In genomic region chr22:38699143-38699542, GRCh38 we compare ENCODE assay signal across 8 cellular contexts. TPM values are rescaled to one million over a fixed set of nuclear protein-coding genes. Genes with fewer than 3 reads are reported as not detected.
A peak's percentile ranks its signal among the peaks of the same experiment; 100 is the strongest.
DNase-seq lines count a peak whose midpoint lies in the region; ATAC-seq, FAIRE-seq and TF ChIP-seq lines count a peak whose summit lies in the region.

No MANE protein-coding gene starts in this region.

- ATAC-seq in HepG2 (no peak), GM19351 (IDR thresholded peaks at IDR 0.05; ENCODE audit: unreplicated experiment) (no peak), GM21717 (IDR thresholded peaks at IDR 0.05; ENCODE audit: unreplicated experiment) (no peak), GM21423 (IDR thresholded peaks at IDR 0.05; ENCODE audit: unreplicated experiment) (no peak)

- H3K4me1 ChIP-seq in HepG2 (ENCODE audit: insufficient read depth, low read length), result peaks cover 78% of the 10 kb centered on the region
- peaks cover 49 to 51% of the 10 kb centered on the region in 2 donors for H3K4me1 ChIP-seq in thyroid gland

- H3K36me3 ChIP-seq in HepG2 (replicated peaks in 1 of 2; ENCODE audit: control insufficient read depth in 1 of 2, insufficient read depth in 2 of 2, low read length in 2 of 2) (no peaks in the 10 kb centered on the region), thyroid gland (no peaks in the 10 kb centered on the region)

- POLR2A ChIA-PET in activated CD4-positive, alpha-beta T cell treated with anti-CD3 and anti-CD28 coated beads, Interleukin-2, amount 10 ng/mL, durations not matched to agents 7 days and 5 days (lab: Charles Lee), result interaction anchor here (0.7 kb wide), 1 partner anchor 57 kb away, joined by 8 read pairs; no protein-coding TSS in a partner anchor
- POLR2A ChIA-PET in HepG2 (lab: Yijun Ruan, JAX), result interaction anchor here (1.5 to 9.9 kb wide), 2 partner anchors 8 to 16 kb away, joined by 5 to 102 read pairs; partner anchors contain the start of gene TOMM22

- H3K4me2 ChIP-seq in HepG2 (ENCODE audit: low read depth, low read length), result peak overlapping the region; percentile 76

- no peak for DNase-seq in activated CD4-positive, alpha-beta T cell treated with anti-CD3 and anti-CD28 coated beads, Interleukin-2, amount 10 ng/mL, durations not matched to agents 7 days and 5 days
- no peak for DNase-seq in activated CD4-positive, alpha-beta T cell treated with anti-CD3 and anti-CD28 coated beads, Interleukin-2, amount 50 U/mL, for 48 hours
- no peak for DNase-seq in HepG2 (ENCODE audit: low spot score)
- DNase-seq in thyroid gland, result no peak

- intact Hi-C loops in HepG2 (cut with micrococcal nuclease; ENCODE audit: unreplicated experiment), result no loop called here
- intact Hi-C loops in thyroid gland (cut with DNase I), result no loop called here

- CTCF ChIA-PET in activated CD4-positive, alpha-beta T cell treated with anti-CD3 and anti-CD28 coated beads, Interleukin-2, amount 10 ng/mL, durations not matched to agents 7 days and 5 days (lab: Charles Lee), result interaction anchor here (0.6 to 2.5 kb wide), 3 partner anchors 8 to 610 kb away, joined by 3 to 21 read pairs (median 5); partner anchors contain the start of gene TOMM22
- CTCF ChIA-PET in HepG2 (lab: Yijun Ruan, JAX; ENCODE audit: low intra/inter-chr PET ratio, low total read pairs), result no interaction called here

- peak overlapping the region; percentile 85 for H3K4me3 Mint-ChIP-seq in activated CD4-positive, alpha-beta T cell treated with anti-CD3 and anti-CD28 coated beads, Interleukin-2, amount 10 ng/mL, durations not matched to agents 7 days and 5 days

- no peak for TF ChIP-seq EP300 in HepG2 (IDR thresholded peaks at IDR 0.05; ENCODE audit: low read depth in 2 of 2, low read length in 2 of 2)
- no peak for TF ChIP-seq EP300 in HepG2 (CRISPR knock-in tag; IDR thresholded peaks at IDR 0.05; ENCODE audit: borderline replicate concordance)

- peaks cover 46% of the 10 kb centered on the region for H3K79me2 ChIP-seq in HepG2 (ENCODE audit: insufficient read depth, low read length)

- H3K9ac ChIP-seq in HepG2 (ENCODE audit: insufficient read depth, low read depth, low read length), result peak overlapping the region; percentile 95

- H3K27me3 ChIP-seq in HepG2 (ENCODE audit: control insufficient read depth in 1 of 2, insufficient read depth in 2 of 2, low read length in 2 of 2), result no peaks in the 10 kb centered on the region; a peak in 1 of 5 replicates
- no peaks in the 10 kb centered on the region for H3K27me3 ChIP-seq in thyroid gland

- TF ChIP-seq POLR2A in HepG2 (IDR thresholded peaks at IDR 0.05; ENCODE audit: insufficient read depth in 1 of 2, low read depth in 2 of 2, low read length in 2 of 2) (no peak), thyroid gland (IDR thresholded peaks at IDR 0.05) (no peak)

- H3K9me3 Mint-ChIP-seq in activated CD4-positive, alpha-beta T cell treated with anti-CD3 and anti-CD28 coated beads, Interleukin-2, amount 10 ng/mL, durations not matched to agents 7 days and 5 days, result no peaks in the 10 kb centered on the region

- no TSS peak for BruUV-seq in HepG2 (replicated peaks; lab: Mats Ljungman, UMichigan)

- H3K27ac ChIP-seq in angular gyrus (ENCODE audit: low read depth, low read length) (peak overlapping the region; percentile 91), HepG2 (ENCODE audit: extremely low read length, insufficient read depth, low read length) (peak overlapping the region; percentile 84), thyroid gland (peak overlapping the region; percentile 91 to 99 (median 98))

- TF ChIP-seq RAD21 in HepG2 (CRISPR knock-in tag; IDR thresholded peaks at IDR 0.05), result no peak

- H4K20me1 ChIP-seq in HepG2 (ENCODE audit: insufficient read depth, low read length), result peaks cover 5% of the 10 kb centered on the region; the same call in 1 of the 2 replicates

- H3K36me3 Mint-ChIP-seq in activated CD4-positive, alpha-beta T cell treated with anti-CD3 and anti-CD28 coated beads, Interleukin-2, amount 10 ng/mL, durations not matched to agents 7 days and 5 days (ENCODE audit: low read depth), result peaks cover 41% of the 10 kb centered on the region

- in situ Hi-C loops in HepG2 (cut with HindIII; ENCODE audit: extremely low pct_ligation_motif_present, low pct_unique_long_range_greater_than_20kb), result no loop called here

- H3K4me1 Mint-ChIP-seq in activated CD4-positive, alpha-beta T cell treated with anti-CD3 and anti-CD28 coated beads, Interleukin-2, amount 10 ng/mL, durations not matched to agents 7 days and 5 days, result peaks cover 59% of the 10 kb centered on the region

- H3K27me3 Mint-ChIP-seq in activated CD4-positive, alpha-beta T cell treated with anti-CD3 and anti-CD28 coated beads, Interleukin-2, amount 10 ng/mL, durations not matched to agents 7 days and 5 days, result peaks cover 1% of the 10 kb centered on the region

- TF ChIP-seq CTCF in HepG2 (CRISPR knock-in tag; IDR thresholded peaks at IDR 0.05), result no peak
- TF ChIP-seq CTCF in thyroid gland (IDR thresholded peaks at IDR 0.05), result no peak

- no peak for FAIRE-seq in HepG2 (lab: Jason Lieb, UNC)

- H3K4me3 ChIP-seq in HepG2 (replicated peaks in 1 of 3; ENCODE audit: insufficient read depth in 1 of 3, low read depth in 2 of 3, low read length in 3 of 3) (peak overlapping the region; percentile 77 to 98 (median 91)), thyroid gland (replicated peaks in 1 of 3) (peak overlapping the region in 2 of 3 donors; percentile 91 to 98)

- peak overlapping the region; percentile 99 for H3K27ac Mint-ChIP-seq in activated CD4-positive, alpha-beta T cell treated with anti-CD3 and anti-CD28 coated beads, Interleukin-2, amount 10 ng/mL, durations not matched to agents 7 days and 5 days

- 49% methylated on average over 5 of the region's 5 CpGs for WGBS in HepG2 (ENCODE audit: low lambda C conversion rate)
- 42 to 46% methylated on average over 5 of the region's 5 CpGs for WGBS in thyroid gland, 2 donors

- H2AFZ ChIP-seq in HepG2 (ENCODE audit: low read length), result no peak overlapping the region

- H3K9me3 ChIP-seq in HepG2 (ENCODE audit: low read length) (no peaks in the 10 kb centered on the region), thyroid gland (no peaks in the 10 kb centered on the region)

RNA-seq across cellular contexts. Expression of gene JOSD1, which starts 1.6 kb away (rescaled TPM):
- 10 to 100 TPM; 56.4 to 61.8 TPM for total RNA-seq in activated CD4-positive, alpha-beta T cell treated with anti-CD3 and anti-CD28 coated beads, Interleukin-2, amount 10 ng/mL, durations not matched to agents 7 days and 5 days
- total RNA-seq in HepG2 (2016; rRNA removed; fragmentation: Illumina TruSeq; extraction: Trizol), result 30.6 and 31.7 TPM in 2 replicates
- 8.1 and 9.2 TPM in 2 replicates for total RNA-seq in HepG2 (2016; cell fraction: cytosol; rRNA removed; fragmentation: Illumina TruSeq; extraction: Trizol; ENCODE audit: low read depth)
- total RNA-seq in HepG2 (2016; cell fraction: insoluble cytoplasmic fraction; rRNA removed; fragmentation: Illumina TruSeq; extraction: Trizol), result 26.6 and 29.1 TPM in 2 replicates
- 33.4 and 36.1 TPM in 2 replicates for total RNA-seq in HepG2 (2016; cell fraction: membrane; rRNA removed; fragmentation: Illumina TruSeq; extraction: Trizol)
- total RNA-seq in HepG2 (2016; cell fraction: nucleus; rRNA removed; fragmentation: Illumina TruSeq; extraction: Trizol), result 17.6 and 22.7 TPM in 2 replicates
- polyA plus RNA-seq in HepG2 (2011; rRNA removed), result 38.4 and 44.5 TPM in 2 replicates
- 39.7 and 45.2 TPM in 2 replicates for polyA plus RNA-seq in HepG2 (2011; cell fraction: cytosol; rRNA removed)
- 36.9 and 44.6 TPM in 2 replicates for polyA plus RNA-seq in HepG2 (2011; cell fraction: nucleus; rRNA removed)
- polyA plus RNA-seq in HepG2 (2012), result 28.7 and 33.3 TPM in 2 replicates
- polyA plus RNA-seq in HepG2 (2016; cell fraction: cytosol; fragmentation: Illumina TruSeq; extraction: Trizol; ENCODE audit: low read depth), result 7.4 and 8.3 TPM in 2 replicates
- polyA plus RNA-seq in HepG2 (2016; cell fraction: insoluble cytoplasmic fraction; fragmentation: Illumina TruSeq; extraction: Trizol; ENCODE audit: low read depth), result 28.7 and 31.1 TPM in 2 replicates
- polyA plus RNA-seq in HepG2 (2016; cell fraction: membrane; fragmentation: Illumina TruSeq; extraction: Trizol; ENCODE audit: low read depth), result 21.8 and 25.8 TPM in 2 replicates
- polyA plus RNA-seq in HepG2 (2016; cell fraction: nucleus; fragmentation: Illumina TruSeq; extraction: Trizol; ENCODE audit: insufficient read depth, low read depth), result 40.7 and 49.6 TPM in 2 replicates
- polyA minus RNA-seq in HepG2 (2011; rRNA and poly(A)+ RNA removed; ENCODE audit: low replicate concordance), result 51.9 and 81.6 TPM in 2 replicates
- 20.5 and 24.2 TPM in 2 replicates for polyA minus RNA-seq in HepG2 (2011; cell fraction: cytosol; rRNA and poly(A)+ RNA removed)
- polyA minus RNA-seq in HepG2 (2011; cell fraction: nucleus; rRNA and poly(A)+ RNA removed), result 25.5 and 25.6 TPM in 2 replicates
- total RNA-seq in thyroid gland, result 10 to 100 TPM; 46.7 to 76.6 (median 62.2) TPM

RNA-seq across cellular contexts. Expression of gene GTPBP1, which starts 6.6 kb away (rescaled TPM):
- 10 to 100 TPM; 68.5 to 77.1 TPM for total RNA-seq in activated CD4-positive, alpha-beta T cell treated with anti-CD3 and anti-CD28 coated beads, Interleukin-2, amount 10 ng/mL, durations not matched to agents 7 days and 5 days
- 22.3 and 24.6 TPM in 2 replicates for total RNA-seq in HepG2 (2016; rRNA removed; fragmentation: Illumina TruSeq; extraction: Trizol)
- 9.4 and 11.9 TPM in 2 replicates for total RNA-seq in HepG2 (2016; cell fraction: cytosol; rRNA removed; fragmentation: Illumina TruSeq; extraction: Trizol; ENCODE audit: low read depth)
- total RNA-seq in HepG2 (2016; cell fraction: insoluble cytoplasmic fraction; rRNA removed; fragmentation: Illumina TruSeq; extraction: Trizol), result 22.2 and 23.5 TPM in 2 replicates
- 10.5 and 13.9 TPM in 2 replicates for total RNA-seq in HepG2 (2016; cell fraction: membrane; rRNA removed; fragmentation: Illumina TruSeq; extraction: Trizol)
- total RNA-seq in HepG2 (2016; cell fraction: nucleus; rRNA removed; fragmentation: Illumina TruSeq; extraction: Trizol), result 28.5 and 30.6 TPM in 2 replicates
- polyA plus RNA-seq in HepG2 (2011; rRNA removed), result 27.0 and 34.6 TPM in 2 replicates
- 12.2 TPM in 2 replicates for polyA plus RNA-seq in HepG2 (2011; cell fraction: cytosol; rRNA removed)
- polyA plus RNA-seq in HepG2 (2011; cell fraction: nucleus; rRNA removed), result 95.6 and 97.7 TPM in 2 replicates
- 27.1 and 32.6 TPM in 2 replicates for polyA plus RNA-seq in HepG2 (2012)
- polyA plus RNA-seq in HepG2 (2016; cell fraction: cytosol; fragmentation: Illumina TruSeq; extraction: Trizol; ENCODE audit: low read depth), result 1.9 and 2.1 TPM in 2 replicates
- 11.2 and 13.8 TPM in 2 replicates for polyA plus RNA-seq in HepG2 (2016; cell fraction: insoluble cytoplasmic fraction; fragmentation: Illumina TruSeq; extraction: Trizol; ENCODE audit: low read depth)
- polyA plus RNA-seq in HepG2 (2016; cell fraction: membrane; fragmentation: Illumina TruSeq; extraction: Trizol; ENCODE audit: low read depth), result 4.8 and 5.6 TPM in 2 replicates
- polyA plus RNA-seq in HepG2 (2016; cell fraction: nucleus; fragmentation: Illumina TruSeq; extraction: Trizol; ENCODE audit: insufficient read depth, low read depth), result 23.2 and 23.4 TPM in 2 replicates
- 58.7 and 59.1 TPM in 2 replicates for polyA minus RNA-seq in HepG2 (2011; rRNA and poly(A)+ RNA removed; ENCODE audit: low replicate concordance)
- polyA minus RNA-seq in HepG2 (2011; cell fraction: cytosol; rRNA and poly(A)+ RNA removed), result 15.1 and 17.8 TPM in 2 replicates
- polyA minus RNA-seq in HepG2 (2011; cell fraction: nucleus; rRNA and poly(A)+ RNA removed), result 81.0 and 88.9 TPM in 2 replicates
- 100 to 1,000 TPM in 1 of 4 donors, 10 to 100 TPM in 3; 51.6 to 117 (median 69.6) TPM for total RNA-seq in thyroid gland

RNA-seq across cellular contexts. Expression of gene TOMM22, which starts 17.4 kb away (rescaled TPM):
- 10 to 100 TPM; 83.0 to 88.9 TPM for total RNA-seq in activated CD4-positive, alpha-beta T cell treated with anti-CD3 and anti-CD28 coated beads, Interleukin-2, amount 10 ng/mL, durations not matched to agents 7 days and 5 days
- total RNA-seq in HepG2 (2016; rRNA removed; fragmentation: Illumina TruSeq; extraction: Trizol) (118 and 143 TPM in 2 replicates), thyroid gland (10 to 100 TPM; 39.4 to 61.3 (median 45.8) TPM)
- total RNA-seq in HepG2 (2016; cell fraction: cytosol; rRNA removed; fragmentation: Illumina TruSeq; extraction: Trizol; ENCODE audit: low read depth), result 46.5 and 54.3 TPM in 2 replicates
- 112 and 138 TPM in 2 replicates for total RNA-seq in HepG2 (2016; cell fraction: insoluble cytoplasmic fraction; rRNA removed; fragmentation: Illumina TruSeq; extraction: Trizol)
- total RNA-seq in HepG2 (2016; cell fraction: membrane; rRNA removed; fragmentation: Illumina TruSeq; extraction: Trizol), result 120 and 127 TPM in 2 replicates
- 42.3 and 47.4 TPM in 2 replicates for total RNA-seq in HepG2 (2016; cell fraction: nucleus; rRNA removed; fragmentation: Illumina TruSeq; extraction: Trizol)
- polyA plus RNA-seq in HepG2 (2011; rRNA removed), result 37.3 and 46.9 TPM in 2 replicates
- 27.5 and 46.2 TPM in 2 replicates for polyA plus RNA-seq in HepG2 (2011; cell fraction: cytosol; rRNA removed)
- polyA plus RNA-seq in HepG2 (2011; cell fraction: nucleus; rRNA removed), result 8.9 and 10.9 TPM in 2 replicates
- polyA plus RNA-seq in HepG2 (2012), result 46.1 and 62.9 TPM in 2 replicates
- polyA plus RNA-seq in HepG2 (2016; cell fraction: cytosol; fragmentation: Illumina TruSeq; extraction: Trizol; ENCODE audit: low read depth), result 63.6 and 70.9 TPM in 2 replicates
- 161 and 162 TPM in 2 replicates for polyA plus RNA-seq in HepG2 (2016; cell fraction: insoluble cytoplasmic fraction; fragmentation: Illumina TruSeq; extraction: Trizol; ENCODE audit: low read depth)
- polyA plus RNA-seq in HepG2 (2016; cell fraction: membrane; fragmentation: Illumina TruSeq; extraction: Trizol; ENCODE audit: low read depth), result 126 and 148 TPM in 2 replicates
- 85.7 and 87.7 TPM in 2 replicates for polyA plus RNA-seq in HepG2 (2016; cell fraction: nucleus; fragmentation: Illumina TruSeq; extraction: Trizol; ENCODE audit: insufficient read depth, low read depth)
- polyA minus RNA-seq in HepG2 (2011; rRNA and poly(A)+ RNA removed; ENCODE audit: low replicate concordance), result 34.4 and 37.5 TPM in 2 replicates
- 28.1 and 28.5 TPM in 2 replicates for polyA minus RNA-seq in HepG2 (2011; cell fraction: cytosol; rRNA and poly(A)+ RNA removed)
- 11.8 and 15.4 TPM in 2 replicates for polyA minus RNA-seq in HepG2 (2011; cell fraction: nucleus; rRNA and poly(A)+ RNA removed)

RNA-seq across cellular contexts. Expression of gene CBY1, which starts 42.7 kb away (rescaled TPM):
- total RNA-seq in activated CD4-positive, alpha-beta T cell treated with anti-CD3 and anti-CD28 coated beads, Interleukin-2, amount 10 ng/mL, durations not matched to agents 7 days and 5 days, result 10 to 100 TPM; 10.2 to 11.0 TPM
- total RNA-seq in HepG2 (2016; rRNA removed; fragmentation: Illumina TruSeq; extraction: Trizol), result 19.7 and 28.8 TPM in 2 replicates
- total RNA-seq in HepG2 (2016; cell fraction: cytosol; rRNA removed; fragmentation: Illumina TruSeq; extraction: Trizol; ENCODE audit: low read depth), result 12.4 and 14.6 TPM in 2 replicates
- 24.0 and 29.9 TPM in 2 replicates for total RNA-seq in HepG2 (2016; cell fraction: insoluble cytoplasmic fraction; rRNA removed; fragmentation: Illumina TruSeq; extraction: Trizol)
- total RNA-seq in HepG2 (2016; cell fraction: membrane; rRNA removed; fragmentation: Illumina TruSeq; extraction: Trizol), result 25.8 and 26.9 TPM in 2 replicates
- total RNA-seq in HepG2 (2016; cell fraction: nucleus; rRNA removed; fragmentation: Illumina TruSeq; extraction: Trizol), result 10.3 and 13.5 TPM in 2 replicates
- polyA plus RNA-seq in HepG2 (2011; rRNA removed), result 18.1 and 20.3 TPM in 2 replicates
- 20.1 and 21.1 TPM in 2 replicates for polyA plus RNA-seq in HepG2 (2011; cell fraction: cytosol; rRNA removed)
- 10.3 and 10.6 TPM in 2 replicates for polyA plus RNA-seq in HepG2 (2011; cell fraction: nucleus; rRNA removed)
- polyA plus RNA-seq in HepG2 (2012), result 11.6 and 15.0 TPM in 2 replicates
- polyA plus RNA-seq in HepG2 (2016; cell fraction: cytosol; fragmentation: Illumina TruSeq; extraction: Trizol; ENCODE audit: low read depth), result 18.2 and 24.7 TPM in 2 replicates
- 43.2 and 46.0 TPM in 2 replicates for polyA plus RNA-seq in HepG2 (2016; cell fraction: insoluble cytoplasmic fraction; fragmentation: Illumina TruSeq; extraction: Trizol; ENCODE audit: low read depth)
- 26.2 and 31.2 TPM in 2 replicates for polyA plus RNA-seq in HepG2 (2016; cell fraction: membrane; fragmentation: Illumina TruSeq; extraction: Trizol; ENCODE audit: low read depth)
- polyA plus RNA-seq in HepG2 (2016; cell fraction: nucleus; fragmentation: Illumina TruSeq; extraction: Trizol; ENCODE audit: insufficient read depth, low read depth), result 33.6 and 34.6 TPM in 2 replicates
- polyA minus RNA-seq in HepG2 (2011; rRNA and poly(A)+ RNA removed; ENCODE audit: low replicate concordance), result 11.2 and 14.1 TPM in 2 replicates
- polyA minus RNA-seq in HepG2 (2011; cell fraction: cytosol; rRNA and poly(A)+ RNA removed), result 4.4 and 4.7 TPM in 2 replicates
- polyA minus RNA-seq in HepG2 (2011; cell fraction: nucleus; rRNA and poly(A)+ RNA removed), result 7.9 and 10.8 TPM in 2 replicates
- total RNA-seq in thyroid gland, result 10 to 100 TPM; 13.6 to 26.0 (median 23.0) TPM

RNA-seq across cellular contexts. Expression of gene FAM227A, which starts 43.0 kb away (rescaled TPM):
- under 1 TPM in 1 of 2 experiments, not detected in 1; 0.02 TPM for total RNA-seq in activated CD4-positive, alpha-beta T cell treated with anti-CD3 and anti-CD28 coated beads, Interleukin-2, amount 10 ng/mL, durations not matched to agents 7 days and 5 days
- total RNA-seq in HepG2 (2016; rRNA removed; fragmentation: Illumina TruSeq; extraction: Trizol) (0.53 and 1.5 TPM in 2 replicates), thyroid gland (10 to 100 TPM in 3 of 4 donors, 1 to 10 TPM in 1; 8.4 to 12.6 (median 10.4) TPM)
- 0.26 and 0.51 TPM in 2 replicates for total RNA-seq in HepG2 (2016; cell fraction: cytosol; rRNA removed; fragmentation: Illumina TruSeq; extraction: Trizol; ENCODE audit: low read depth)
- total RNA-seq in HepG2 (2016; cell fraction: insoluble cytoplasmic fraction; rRNA removed; fragmentation: Illumina TruSeq; extraction: Trizol), result 0.21 and 1.3 TPM in 2 replicates
- 0.46 and 0.48 TPM in 2 replicates for total RNA-seq in HepG2 (2016; cell fraction: membrane; rRNA removed; fragmentation: Illumina TruSeq; extraction: Trizol)
- total RNA-seq in HepG2 (2016; cell fraction: nucleus; rRNA removed; fragmentation: Illumina TruSeq; extraction: Trizol), result 3.8 and 4.2 TPM in 2 replicates
- polyA plus RNA-seq in HepG2 (2011; rRNA removed), result 0.89 and 1.0 TPM in 2 replicates
- 0.09 TPM in 2 replicates for polyA plus RNA-seq in HepG2 (2011; cell fraction: cytosol; rRNA removed)
- polyA plus RNA-seq in HepG2 (2011; cell fraction: nucleus; rRNA removed), result 1.9 and 2.6 TPM in 2 replicates
- polyA plus RNA-seq in HepG2 (2012), result 0.39 and 0.43 TPM in 2 replicates
- 0.03 and 0.08 TPM in 2 replicates for polyA plus RNA-seq in HepG2 (2016; cell fraction: cytosol; fragmentation: Illumina TruSeq; extraction: Trizol; ENCODE audit: low read depth)
- polyA plus RNA-seq in HepG2 (2016; cell fraction: insoluble cytoplasmic fraction; fragmentation: Illumina TruSeq; extraction: Trizol; ENCODE audit: low read depth), result 0.20 and 0.47 TPM in 2 replicates
- polyA plus RNA-seq in HepG2 (2016; cell fraction: membrane; fragmentation: Illumina TruSeq; extraction: Trizol; ENCODE audit: low read depth), result 0.14 and 0.17 TPM in 2 replicates
- polyA plus RNA-seq in HepG2 (2016; cell fraction: nucleus; fragmentation: Illumina TruSeq; extraction: Trizol; ENCODE audit: insufficient read depth, low read depth), result 3.4 and 3.5 TPM in 2 replicates
- polyA minus RNA-seq in HepG2 (2011; rRNA and poly(A)+ RNA removed; ENCODE audit: low replicate concordance), result 0.76 and 5.9 TPM in 2 replicates
- 0.18 and 0.40 TPM in 2 replicates for polyA minus RNA-seq in HepG2 (2011; cell fraction: cytosol; rRNA and poly(A)+ RNA removed)
- 3.1 and 3.7 TPM in 2 replicates for polyA minus RNA-seq in HepG2 (2011; cell fraction: nucleus; rRNA and poly(A)+ RNA removed)
